In the genomic region with DNA sequence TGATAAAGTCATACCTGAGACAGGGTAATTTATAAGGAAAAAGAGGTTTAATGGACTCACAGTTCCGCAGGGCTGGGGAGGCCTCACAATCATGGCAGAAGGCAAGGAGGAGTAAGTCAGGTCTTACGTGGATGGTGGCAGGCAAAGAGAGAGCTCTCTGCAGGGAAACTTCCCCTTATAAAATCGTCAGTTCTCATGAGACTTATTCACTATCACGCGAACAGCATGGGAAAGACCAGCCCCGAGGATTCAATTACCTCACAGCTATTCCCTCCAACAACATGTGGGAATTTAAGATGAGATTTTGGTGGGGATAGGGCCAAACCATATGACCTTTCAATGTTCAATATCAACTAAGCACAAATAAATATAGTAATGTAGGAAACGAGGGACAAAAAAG, we compare ENCODE assay signal across 1 cellular context.
TF ChIP-seq lines count a peak whose summit lies in the region.

No MANE protein-coding gene starts in this region.

TF ChIP-seq in GM23338, 12 proteins besides CTCF, POLR2A, EP300 and RAD21:
- TF ChIP-seq ZNF462 (CRISPR knock-in tag; IDR thresholded peaks at IDR 0.05) (no peak), JUNB (IDR thresholded peaks at IDR 0.05; ENCODE audit: unreplicated experiment) (no peak), STAT1 (IDR thresholded peaks at IDR 0.05; ENCODE audit: unreplicated experiment) (no peak), REST (IDR thresholded peaks at IDR 0.05; ENCODE audit: unreplicated experiment) (no peak), POLR2AphosphoS5 (IDR thresholded peaks at IDR 0.05; ENCODE audit: low read depth) (no peak), EZH2 (IDR thresholded peaks at IDR 0.05; ENCODE audit: low read depth, unreplicated experiment) (no peak), CREB1 (CRISPR knock-in tag; IDR thresholded peaks at IDR 0.05; ENCODE audit: low read depth) (no peak), ZNF114 (CRISPR knock-in tag; IDR thresholded peaks at IDR 0.05) (no peak), ZNF331 (CRISPR knock-in tag; IDR thresholded peaks at IDR 0.05; ENCODE audit: low read depth) (no peak), EZH2phosphoT487 (IDR thresholded peaks at IDR 0.05; ENCODE audit: unreplicated experiment) (no peak), NANOG (IDR thresholded peaks at IDR 0.05; ENCODE audit: borderline replicate concordance) (no peak), ETS1 (IDR thresholded peaks at IDR 0.05) (no peak)
